In the genomic region with DNA sequence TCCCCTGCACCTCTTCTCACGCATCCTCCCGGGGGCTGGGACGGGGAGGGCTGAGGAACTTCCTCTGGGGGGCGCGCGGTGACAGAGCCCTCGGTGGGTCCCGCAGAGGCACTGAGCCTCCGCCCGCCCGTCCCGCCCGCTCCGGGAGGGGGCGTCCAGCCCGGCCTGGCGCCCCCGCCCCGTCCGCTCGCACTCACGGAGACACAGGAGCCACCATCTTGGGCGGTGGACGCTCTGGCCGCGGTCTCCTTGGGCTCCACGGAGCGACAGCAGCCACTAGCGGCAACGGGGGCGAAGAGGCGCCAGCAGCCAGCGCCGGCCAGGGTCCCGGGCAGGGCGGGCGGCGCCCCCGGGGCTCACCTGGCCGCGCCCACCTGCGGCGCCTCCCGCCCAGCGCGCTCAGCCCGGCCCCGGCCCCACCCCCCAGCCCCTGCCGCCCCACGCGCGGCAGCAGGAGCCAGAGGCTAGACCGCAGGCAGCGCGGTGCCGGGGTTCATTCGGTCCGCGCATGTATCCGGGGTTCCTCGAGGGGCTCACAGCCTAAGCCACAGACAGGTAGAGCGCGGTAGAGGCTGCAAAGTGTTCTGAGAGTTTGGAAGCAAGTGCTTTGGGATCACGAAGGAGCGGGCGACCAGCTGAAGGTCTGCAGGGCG, we compare ENCODE assay signal across 8 cellular contexts. TPM values are rescaled to one million over a fixed set of nuclear protein-coding genes. Genes with fewer than 3 reads are reported as not detected.
DNase-seq lines count a peak whose midpoint lies in the region; ATAC-seq and TF ChIP-seq lines count a peak whose summit lies in the region.

C17orf113 (minus strand) TSS at position 242 of the 653 bp plus-strand sequence. CDS start 7,225 bp downstream, outside the sequence.

- H3K27me3 Mint-ChIP-seq in activated T-helper 17 cell treated with anti-CD3 and anti-CD28 coated beads, Interleukin-2, amount 50 U/mL, for 72 hours, result peaks cover 27% of the 10 kb centered on the region
- H3K27me3 Mint-ChIP-seq in neural crest cell (ENCODE audit: low read depth), result peaks cover 49% of the 10 kb centered on the region

- no peaks in the 10 kb centered on the region for H3K36me3 Mint-ChIP-seq in activated T-helper 17 cell treated with anti-CD3 and anti-CD28 coated beads, Interleukin-2, amount 50 U/mL, for 72 hours (ENCODE audit: low read depth)
- H3K36me3 Mint-ChIP-seq in neural crest cell (ENCODE audit: low read depth), result no peaks in the 10 kb centered on the region

- H3K36me3 ChIP-seq in BJ (ENCODE audit: control insufficient read depth, insufficient read depth, low read length) (no peaks in the 10 kb centered on the region), upper lobe of right lung (no peaks in the 10 kb centered on the region)

- H3K27ac Mint-ChIP-seq in activated T-helper 17 cell treated with anti-CD3 and anti-CD28 coated beads, Interleukin-2, amount 50 U/mL, for 72 hours, result peak within 1 kb of the TSS; percentile 45
- H3K27ac Mint-ChIP-seq in neural crest cell (ENCODE audit: unreplicated experiment), result peak within 1 kb of the TSS; percentile 92

- intact Hi-C loops in upper lobe of right lung (cut with DNase I), result no loop called here

- peak; percentile 65 for ATAC-seq in GM19397 (IDR thresholded peaks at IDR 0.05; ENCODE audit: unreplicated experiment)
- peak; percentile 79 for ATAC-seq in activated T-helper 17 cell treated with anti-CD3 and anti-CD28 coated beads, Interleukin-2, amount 50 U/mL, for 72 hours (replicated peaks)
- peak; percentile 88 for ATAC-seq in upper lobe of right lung

- TF ChIP-seq CTCF in BJ (IDR thresholded peaks at IDR 0.05; ENCODE audit: insufficient read depth, low read depth, low read length), result peak; percentile 42
- peak; percentile 12 for TF ChIP-seq CTCF in foreskin fibroblast (IDR thresholded peaks at IDR 0.05; ENCODE audit: low read depth, low read length)
- peak; percentile 51 for TF ChIP-seq CTCF in neural crest cell (conservative IDR thresholded peaks at IDR 0.05)
- peak; percentile 37 for TF ChIP-seq CTCF in upper lobe of right lung (IDR thresholded peaks at IDR 0.05)

- peak within 1 kb of the TSS; percentile 60 for H3K27ac ChIP-seq in upper lobe of right lung

- DNase-seq in BJ (ENCODE audit: low read depth), result no peak
- peak; percentile 41 to 50 for DNase-seq in NOMO-1 (lab: John Stamatoyannopoulos, UW; ENCODE audit: unreplicated experiment in 2 of 2)
- peak; percentile 21 to 71 for DNase-seq in foreskin fibroblast
- DNase-seq in neural crest cell (ENCODE audit: low read depth, low spot score), result peak; percentile 53
- peak; percentile 81 for DNase-seq in upper lobe of right lung
- no peak for DNase-seq in cortex of kidney (lab: John Stamatoyannopoulos, UW)

- no peaks in the 10 kb centered on the region for H3K9me3 ChIP-seq in upper lobe of right lung

- peak within 1 kb of the TSS; percentile 55 for H3K4me3 Mint-ChIP-seq in activated T-helper 17 cell treated with anti-CD3 and anti-CD28 coated beads, Interleukin-2, amount 50 U/mL, for 72 hours
- peak within 1 kb of the TSS; percentile 93 for H3K4me3 Mint-ChIP-seq in neural crest cell

- H3K9me3 Mint-ChIP-seq in activated T-helper 17 cell treated with anti-CD3 and anti-CD28 coated beads, Interleukin-2, amount 50 U/mL, for 72 hours, result no peaks in the 10 kb centered on the region
- H3K9me3 Mint-ChIP-seq in neural crest cell, result no peaks in the 10 kb centered on the region

- peaks cover 11% of the 10 kb centered on the region for H3K4me1 ChIP-seq in upper lobe of right lung

- H3K4me1 Mint-ChIP-seq in activated T-helper 17 cell treated with anti-CD3 and anti-CD28 coated beads, Interleukin-2, amount 50 U/mL, for 72 hours, result no peaks in the 10 kb centered on the region
- peaks cover 23% of the 10 kb centered on the region for H3K4me1 Mint-ChIP-seq in neural crest cell

- POLR2A ChIA-PET in BJ (lab: Charles Lee), result no interaction called here

- CTCF ChIA-PET in BJ (lab: Yijun Ruan, JAX), result interaction anchor here (0.7 to 1.7 kb wide), 7 partner anchors 9 to 86 kb away, joined by 3 to 6 read pairs (median 4); partner anchors contain the start of gene CNP

- H3K27me3 ChIP-seq in BJ (ENCODE audit: control insufficient read depth, insufficient read depth, low read length), result peaks cover 41% of the 10 kb centered on the region
- H3K27me3 ChIP-seq in upper lobe of right lung, result peaks cover 9% of the 10 kb centered on the region

- H3K4me3 ChIP-seq in BJ (ENCODE audit: low read depth, low read length) (peak within 1 kb of the TSS; percentile 46), foreskin fibroblast (ENCODE audit: low read depth in 1 of 2, low read length in 2 of 2) (peak within 1 kb of the TSS; percentile 39 to 54), upper lobe of right lung (peak within 1 kb of the TSS; percentile 67)

RNA-seq across cellular contexts. Expression of gene C17orf113, which starts in this region (rescaled TPM):
- 0.07 and 0.11 TPM in 2 replicates for polyA plus RNA-seq in BJ (2011; rRNA removed)
- polyA minus RNA-seq in BJ (2011; rRNA and poly(A)+ RNA removed), result 0.14 TPM in 1 of 2 replicates, not detected in the other
- under 1 TPM; 0.06 to 0.32 TPM for total RNA-seq in activated T-helper 17 cell treated with anti-CD3 and anti-CD28 coated beads, Interleukin-2, amount 50 U/mL, for 72 hours
- total RNA-seq in neural crest cell (2.0 and 2.2 TPM in 2 replicates), upper lobe of right lung (0.72 TPM)

Comparison
In these comparisons a context has a peak if more than half of its experiments do, and no peak if none do; other contexts are left out.
1. Peak in ATAC-seq in activated T-helper 17 cell treated with anti-CD3 and anti-CD28 coated beads, Interleukin-2, amount 50 U/mL, for 72 hours; RNA of the gene not detected or under 1 TPM.
2. Peak in DNase-seq, ATAC-seq, H3K4me3 ChIP-seq and H3K27ac ChIP-seq in upper lobe of right lung; RNA of the gene not detected or under 1 TPM.
3. DNase-seq: peak in NOMO-1 (2 of 2), foreskin fibroblast (2 of 2) and neural crest cell (single experiment); none in BJ (single experiment) and cortex of kidney (single experiment).
4. Peak in every context shown above with its lines, with median percentiles within 50 percentile points of each other: H3K4me3 ChIP-seq, CTCF ChIP-seq and ATAC-seq.